Comparison of ENCODE assay signal across 8 cellular contexts in the genomic region with DNA sequence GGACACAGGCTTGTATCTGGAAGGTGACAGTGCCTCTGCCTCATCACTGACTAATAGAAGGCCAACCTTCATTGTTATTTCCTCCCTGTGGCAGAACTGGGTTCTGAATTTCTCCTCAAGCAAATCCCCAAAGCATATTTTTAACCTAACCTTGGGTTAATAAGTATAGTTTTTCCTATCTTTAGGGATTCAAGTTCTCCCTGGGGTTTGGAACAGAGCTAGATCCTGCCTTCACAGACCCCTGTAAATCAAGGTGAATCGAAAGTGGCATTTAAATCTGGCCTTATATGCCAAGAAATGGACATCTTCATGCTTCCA. TPM values are rescaled to one million over a fixed set of nuclear protein-coding genes. Genes with fewer than 3 reads are reported as not detected.
DNase-seq lines count a peak whose midpoint lies in the region; ATAC-seq and TF ChIP-seq lines count a peak whose summit lies in the region.
"Had no signal": no experiment of that assay in that cellular context is flagged by ENCODE, and none has a peak within 500 bp of the region (broad histone marks: within the 10 kb centered on the region; RNA-seq: fewer than 3 reads in every experiment).

No MANE protein-coding gene starts in this region.

- no peaks in the 10 kb centered on the region for H3K9me3 ChIP-seq in CD8-positive, alpha-beta T cell (ENCODE audit: low read length)
- no peaks in the 10 kb centered on the region for H3K9me3 ChIP-seq in KOPT-K1 (ENCODE audit: insufficient read depth, low read length, poor library complexity, severe bottlenecking)
- no peaks in the 10 kb centered on the region for H3K9me3 ChIP-seq in adipocyte (ENCODE audit: control insufficient read depth, low read length)

- TF ChIP-seq CTCF in CD8-positive, alpha-beta T cell (IDR thresholded peaks at IDR 0.05) = peak; percentile 37

- CTCF ChIA-PET in CD8-positive, alpha-beta T cell (lab: Charles Lee) = interaction anchor here (0.7 to 16.6 kb wide), 38 partner anchors 10 to 546 kb away, joined by 3 to 429 read pairs (median 5); partner anchors contain the start of genes CEPT1, DENND2D and DRAM2

- peaks cover 2% of the 10 kb centered on the region for H3K9me3 Mint-ChIP-seq in CD8-positive, alpha-beta T cell
- no peaks in the 10 kb centered on the region for H3K9me3 Mint-ChIP-seq in natural killer cell treated with Interleukin-12 subunit alpha and Interleukin-12 subunit beta and Interleukin-15 and Interleukin-18, amount 100 ng/mL, for 72 hours

- H3K4me3 ChIP-seq in CD8-positive, alpha-beta T cell (ENCODE audit: low read depth, low read length) = no peak overlapping the region
- H3K4me3 ChIP-seq in adipocyte (ENCODE audit: low read length) = no peak overlapping the region

- ATAC-seq in CD8-positive, alpha-beta T cell = no peak
- no peak for ATAC-seq in natural killer cell treated with Interleukin-12 subunit alpha and Interleukin-12 subunit beta and Interleukin-15 and Interleukin-18, amount 100 ng/mL, for 72 hours
- ATAC-seq in GM21447 (IDR thresholded peaks at IDR 0.05; ENCODE audit: unreplicated experiment) (no peak), GM19397 (IDR thresholded peaks at IDR 0.05; ENCODE audit: unreplicated experiment) (no peak), sciatic nerve (no peak)

- H3K9ac ChIP-seq in adipocyte (ENCODE audit: low read length) = peak overlapping the region; percentile 27

- H3K27ac Mint-ChIP-seq in CD8-positive, alpha-beta T cell = peak overlapping the region; percentile 94
- H3K27ac Mint-ChIP-seq in natural killer cell treated with Interleukin-12 subunit alpha and Interleukin-12 subunit beta and Interleukin-15 and Interleukin-18, amount 100 ng/mL, for 72 hours = peak overlapping the region; percentile 85 to 87

- H3K36me3 Mint-ChIP-seq in CD8-positive, alpha-beta T cell = peaks cover 2% of the 10 kb centered on the region
- H3K36me3 Mint-ChIP-seq in natural killer cell treated with Interleukin-12 subunit alpha and Interleukin-12 subunit beta and Interleukin-15 and Interleukin-18, amount 100 ng/mL, for 72 hours = no peaks in the 10 kb centered on the region

- H3K4me1 Mint-ChIP-seq in CD8-positive, alpha-beta T cell (ENCODE audit: low read depth) = peaks cover 91% of the 10 kb centered on the region
- H3K4me1 Mint-ChIP-seq in natural killer cell treated with Interleukin-12 subunit alpha and Interleukin-12 subunit beta and Interleukin-15 and Interleukin-18, amount 100 ng/mL, for 72 hours (ENCODE audit: low read depth in 2 of 2) = peaks cover 83 to 93% of the 10 kb centered on the region in 2 donors

- peak overlapping the region; percentile 44 for H3K27ac ChIP-seq in CD8-positive, alpha-beta T cell (ENCODE audit: low read depth, low read length)
- H3K27ac ChIP-seq in KOPT-K1 (ENCODE audit: low read depth, low read length, poor library complexity, severe bottlenecking) = peak overlapping the region; percentile 99
- H3K27ac ChIP-seq: foreskin keratinocyte had no signal

- intact Hi-C loops in CD8-positive, alpha-beta T cell (cut with DNase I, micrococcal nuclease) = loop anchor here (1.0 to 10.0 kb wide), 12 partner anchors 8 to 546 kb away; partner anchors contain the start of genes CEPT1 (in 1 of the 2), DRAM2 (in 1 of the 2) and LRIF1 (in 1 of the 2)
- intact Hi-C loops in sciatic nerve (cut with DNase I) = loop anchor here (5.0 kb wide), 1 partner anchor 179 kb away; no protein-coding TSS in a partner anchor

- H3K36me3 ChIP-seq in CD8-positive, alpha-beta T cell (ENCODE audit: insufficient read depth, low read length) = no peaks in the 10 kb centered on the region
- H3K36me3 ChIP-seq in KOPT-K1 (ENCODE audit: insufficient read depth, low read length) = no peaks in the 10 kb centered on the region
- no peaks in the 10 kb centered on the region for H3K36me3 ChIP-seq in adipocyte (ENCODE audit: control insufficient read depth, insufficient read depth, low read length, severe bottlenecking)

- DNase-seq in CD8-positive, alpha-beta T cell = no peak
- DNase-seq in adipocyte (ENCODE audit: low read depth) (no peak), sciatic nerve (ENCODE audit: low spot score) (no peak)
- DNase-seq in natural killer cell treated with Interleukin-12 subunit alpha and Interleukin-12 subunit beta and Interleukin-15 and Interleukin-18, amount 100 ng/mL, for 72 hours (ENCODE audit: low spot score) = no peak

- H3K27me3 Mint-ChIP-seq in CD8-positive, alpha-beta T cell (ENCODE audit: low read depth) = no peaks in the 10 kb centered on the region
- no peaks in the 10 kb centered on the region for H3K27me3 Mint-ChIP-seq in natural killer cell treated with Interleukin-12 subunit alpha and Interleukin-12 subunit beta and Interleukin-15 and Interleukin-18, amount 100 ng/mL, for 72 hours

- POLR2A ChIA-PET in CD8-positive, alpha-beta T cell (lab: Charles Lee) = interaction anchor here (0.7 to 15.1 kb wide), 7 partner anchors 9 to 394 kb away, joined by 3 to 430 read pairs (median 4); partner anchors contain the start of genes CEPT1, DENND2D and DRAM2

- no peaks in the 10 kb centered on the region for H3K27me3 ChIP-seq in CD8-positive, alpha-beta T cell (ENCODE audit: insufficient read depth, low read length)
- H3K27me3 ChIP-seq in adipocyte (replicated peaks; ENCODE audit: control insufficient read depth, insufficient read depth, low read length) = no peaks in the 10 kb centered on the region
- H3K27me3 ChIP-seq: foreskin keratinocyte had no signal

- peaks cover 97% of the 10 kb centered on the region for H3K4me1 ChIP-seq in CD8-positive, alpha-beta T cell (ENCODE audit: insufficient read depth, low read length)
- H3K4me1 ChIP-seq in adipocyte (ENCODE audit: control insufficient read depth, insufficient read depth, low read length) = peaks cover 34% of the 10 kb centered on the region
- H3K4me1 ChIP-seq: foreskin keratinocyte had no signal

- peak overlapping the region; percentile 81 for H3K4me3 Mint-ChIP-seq in CD8-positive, alpha-beta T cell
- peak overlapping the region; percentile 76 for H3K4me3 Mint-ChIP-seq in natural killer cell treated with Interleukin-12 subunit alpha and Interleukin-12 subunit beta and Interleukin-15 and Interleukin-18, amount 100 ng/mL, for 72 hours

RNA-seq across cellular contexts. Expression of gene CHI3L2, which starts 4.4 kb away (rescaled TPM):
- total RNA-seq in CD8-positive, alpha-beta T cell = 1 to 10 TPM; 7.1 to 8.7 TPM
- 10 to 100 TPM in 1 of 2 donors, 1 to 10 TPM in 1; 4.3 to 30.6 TPM for total RNA-seq in natural killer cell treated with Interleukin-12 subunit alpha and Interleukin-12 subunit beta and Interleukin-15 and Interleukin-18, amount 100 ng/mL, for 72 hours
- 3.3 TPM for total RNA-seq in sciatic nerve

RNA-seq across cellular contexts. Expression of gene DENND2D, which starts 22.6 kb away (rescaled TPM):
- 10 to 100 TPM; 50.5 to 50.8 TPM for total RNA-seq in CD8-positive, alpha-beta T cell
- total RNA-seq in natural killer cell treated with Interleukin-12 subunit alpha and Interleukin-12 subunit beta and Interleukin-15 and Interleukin-18, amount 100 ng/mL, for 72 hours = 100 to 1,000 TPM; 103 to 118 TPM
- total RNA-seq in sciatic nerve = 14.6 TPM
